In genomic region chr3:52432225-52432624, GRCh38 we compare ENCODE assay signal across 24 cellular contexts. TPM values are rescaled to one million over a fixed set of nuclear protein-coding genes. Genes with fewer than 3 reads are reported as not detected.
A peak's percentile ranks its signal among the peaks of the same experiment; 100 is the strongest.
DNase-seq lines count a peak whose midpoint lies in the region; ATAC-seq and TF ChIP-seq lines count a peak whose summit lies in the region.
"Had no signal": no experiment of that assay in that cellular context is flagged by ENCODE, and none has a peak within 500 bp of the region (broad histone marks: within the 10 kb centered on the region; RNA-seq: fewer than 3 reads in every experiment).

No MANE protein-coding gene starts in this region.

- TF ChIP-seq POLR2A in tibial nerve (IDR thresholded peaks at IDR 0.05), result no peak

- peaks cover 25% of the 10 kb centered on the region for H3K4me1 ChIP-seq in cardiac muscle cell (ENCODE audit: low read depth)
- peaks cover 18% of the 10 kb centered on the region for H3K4me1 ChIP-seq in neural progenitor cell
- H3K4me1 ChIP-seq in tibial nerve, result peaks cover 0 to 56% (median 25%) of the 10 kb centered on the region in 4 donors

- H2AFZ ChIP-seq in neural progenitor cell (replicated peaks), result no peak overlapping the region

- no peak overlapping the region for H3K4me3 Mint-ChIP-seq in neural progenitor cell
- H3K4me3 Mint-ChIP-seq: CD8-positive, alpha-beta memory T cell had no signal

- H3K9me3 ChIP-seq in cardiac muscle cell (ENCODE audit: low read depth), result no peaks in the 10 kb centered on the region
- no peaks in the 10 kb centered on the region for H3K9me3 ChIP-seq in neural progenitor cell (ENCODE audit: low read depth)
- no peaks in the 10 kb centered on the region for H3K9me3 ChIP-seq in tibial nerve
- H3K9me3 ChIP-seq: esophagus muscularis mucosa, gastroesophageal sphincter had no signal

- no peaks in the 10 kb centered on the region for H4K20me1 ChIP-seq in neural progenitor cell (ENCODE audit: low read depth)

- H3F3A ChIP-seq in neural progenitor cell (ENCODE audit: low read depth), result peaks cover 17% of the 10 kb centered on the region

- ATAC-seq in left ventricle myocardium superior (no peak), HG03135 (IDR thresholded peaks at IDR 0.05; ENCODE audit: unreplicated experiment) (no peak), GM19023 (IDR thresholded peaks at IDR 0.05; ENCODE audit: unreplicated experiment) (no peak)
- ATAC-seq: gastroesophageal sphincter, K562 had no signal

- no peak for TF ChIP-seq CTCF in cardiac muscle cell (IDR thresholded peaks at IDR 0.05; ENCODE audit: low read depth, low read length)
- no peak for TF ChIP-seq CTCF in coronary artery (IDR thresholded peaks at IDR 0.05)
- TF ChIP-seq CTCF in neural progenitor cell (IDR thresholded peaks at IDR 0.05), result no peak
- no peak for TF ChIP-seq CTCF in tibial nerve (IDR thresholded peaks at IDR 0.05)

- peaks cover 7% of the 10 kb centered on the region for H3K27me3 Mint-ChIP-seq in neural progenitor cell (ENCODE audit: insufficient read depth, low read depth)

- intact Hi-C loops in left ventricle myocardium superior (cut with micrococcal nuclease), result no loop called here

- no peak overlapping the region for H3K9ac ChIP-seq in neural progenitor cell

- H3K9me3 Mint-ChIP-seq in neural progenitor cell, result no peaks in the 10 kb centered on the region
- H3K9me3 Mint-ChIP-seq: CD8-positive, alpha-beta memory T cell had no signal

- H3K27ac ChIP-seq in cardiac muscle cell (peak overlapping the region; percentile 85), coronary artery (peak overlapping the region in 1 of 2 donors; percentile 60), neural progenitor cell (no peak overlapping the region), tibial nerve (peak overlapping the region in 3 of 4 donors; percentile 69 to 76 (median 74))

- 80 to 87% methylated on average over 5 to 6 of the region's 6 CpGs for WGBS in tibial nerve, 2 donors

- H3K36me3 ChIP-seq in cardiac muscle cell, result no peaks in the 10 kb centered on the region
- no peaks in the 10 kb centered on the region for H3K36me3 ChIP-seq in neural progenitor cell
- H3K36me3 ChIP-seq in tibial nerve, result no peaks in the 10 kb centered on the region
- H3K36me3 ChIP-seq: esophagus muscularis mucosa, gastroesophageal sphincter had no signal

- H3K27me3 ChIP-seq in cardiac muscle cell (no peaks in the 10 kb centered on the region), neural progenitor cell (no peaks in the 10 kb centered on the region), tibial nerve (no peaks in the 10 kb centered on the region)
- H3K27me3 ChIP-seq: esophagus muscularis mucosa, gastroesophageal sphincter had no signal

- no peaks in the 10 kb centered on the region for H3K36me3 Mint-ChIP-seq in neural progenitor cell
- H3K36me3 Mint-ChIP-seq: CD8-positive, alpha-beta memory T cell had no signal

- no peaks in the 10 kb centered on the region for H3K79me2 ChIP-seq in neural progenitor cell (ENCODE audit: low read depth)

- TF ChIP-seq EP300 in tibial nerve (IDR thresholded peaks at IDR 0.05), result no peak

- H3K4me3 ChIP-seq in cardiac muscle cell (no peak overlapping the region), coronary artery (no peak overlapping the region), neural progenitor cell (no peak overlapping the region), tibial nerve (no peak overlapping the region)
- H3K4me3 ChIP-seq: esophagus muscularis mucosa, gastroesophageal sphincter, K562 had no signal

- no peak for DNase-seq in cardiac muscle cell (ENCODE audit: low read depth in 1 of 2, low spot score in 1 of 2)
- DNase-seq in left ventricle myocardium superior, result no peak
- DNase-seq in coronary artery (ENCODE audit: low spot score), result peak; percentile 67
- no peak for DNase-seq in neural progenitor cell (ENCODE audit: low spot score)
- DNase-seq in tibial nerve (ENCODE audit: low spot score in 2 of 2), result no peak
- DNase-seq in RPMI8226, result no peak
- DNase-seq: activated CD4-positive, alpha-beta T cell treated with anti-CD3 and anti-CD28 coated beads for 4 hours; activated CD8-positive, alpha-beta memory T cell treated with anti-CD3 and anti-CD28 coated beads, Interleukin-2, amount 50 U/mL, for 4 hours; activated naive CD4-positive, alpha-beta T cell; amniotic stem cell; CD8-positive, alpha-beta memory T cell; central memory CD4-positive, alpha-beta T cell; GF-D8; midbrain; MM.1S; NCI-H2171 treated with DMSO at 0.1 percent for 48 hours; NCI-H69; stimulated activated CD4-positive, alpha-beta T cell treated with anti-CD3 and anti-CD28 coated beads, Interleukin-15, amount 100 ng/mL, for 24 hours had no signal

- H3K27ac Mint-ChIP-seq in neural progenitor cell, result peak overlapping the region; percentile 43

- no peak overlapping the region for H3K4me2 ChIP-seq in neural progenitor cell

- H3K4me1 Mint-ChIP-seq in neural progenitor cell, result peaks cover 33% of the 10 kb centered on the region

RNA-seq across cellular contexts. Expression of gene SEMA3G, which starts 12.7 kb away (rescaled TPM):
- 6.5 and 13.6 TPM in 2 replicates for total RNA-seq in cardiac muscle cell
- 3.2 and 3.4 TPM in 2 replicates for polyA plus RNA-seq in cardiac muscle cell
- total RNA-seq in left ventricle myocardium superior, result 9.1 TPM
- 0.79 and 3.4 TPM in 2 replicates for total RNA-seq in neural progenitor cell (ENCODE audit: low replicate concordance)
- total RNA-seq in tibial nerve, result 10 to 100 TPM; 11.5 to 67.5 (median 32.7) TPM
- polyA plus RNA-seq: AG04450; CD8-positive, alpha-beta memory T cell; K562 had no signal

RNA-seq across cellular contexts. Expression of gene TNNC1, which starts 21.6 kb away (rescaled TPM):
- total RNA-seq in cardiac muscle cell (1,875 and 4,623 TPM in 2 replicates), left ventricle myocardium superior (8,945 TPM), neural progenitor cell (ENCODE audit: low replicate concordance) (0.67 and 5.8 TPM in 2 replicates), tibial nerve (100 to 1,000 TPM; 235 to 624 (median 535) TPM)
- polyA plus RNA-seq in cardiac muscle cell, result 1,312 and 3,313 TPM in 2 replicates
- polyA plus RNA-seq: CD8-positive, alpha-beta memory T cell had no signal

RNA-seq across cellular contexts. Expression of gene PHF7, which starts 21.8 kb away (rescaled TPM):
- 14.2 and 22.9 TPM in 2 replicates for total RNA-seq in cardiac muscle cell
- polyA plus RNA-seq in cardiac muscle cell, result 24.3 and 47.8 TPM in 2 replicates
- total RNA-seq in left ventricle myocardium superior, result 13.1 TPM
- 9.9 and 13.0 TPM in 2 replicates for total RNA-seq in neural progenitor cell (ENCODE audit: low replicate concordance)
- total RNA-seq in tibial nerve, result 10 to 100 TPM in 2 of 4 donors, 1 to 10 TPM in 2; 7.2 to 23.5 (median 12.1) TPM

RNA-seq across cellular contexts. Expression of gene BAP1, which starts 22.4 kb away (rescaled TPM):
- 100 and 115 TPM in 2 replicates for total RNA-seq in cardiac muscle cell
- polyA plus RNA-seq in cardiac muscle cell, result 63.7 and 67.9 TPM in 2 replicates
- 57.9 TPM for total RNA-seq in left ventricle myocardium superior
- total RNA-seq in neural progenitor cell (ENCODE audit: low replicate concordance), result 55.5 and 102 TPM in 2 replicates
- 10 to 100 TPM; 39.1 to 77.7 (median 64.5) TPM for total RNA-seq in tibial nerve

RNA-seq across cellular contexts. Expression of gene NISCH, which starts 23.2 kb away (rescaled TPM):
- total RNA-seq in cardiac muscle cell (131 and 205 TPM in 2 replicates), left ventricle myocardium superior (48.3 TPM), neural progenitor cell (ENCODE audit: low replicate concordance) (80.5 and 146 TPM in 2 replicates), tibial nerve (100 to 1,000 TPM; 192 to 305 (median 232) TPM)
- 80.8 and 108 TPM in 2 replicates for polyA plus RNA-seq in cardiac muscle cell

Comparison
In these comparisons a context has a peak if more than half of its experiments do, and no peak if none do; other contexts are left out.
1. RNA of gene TNNC1, which starts 21.6 kb away (total RNA-seq): 8,945 TPM in left ventricle myocardium superior (single experiment), 1,875 to 4,623 TPM in cardiac muscle cell and 235 to 624 TPM in tibial nerve; 0.67 to 5.8 TPM in neural progenitor cell; every median in the first group is over 10 times any median in the second.